In genomic region chr12:42987216-42987631, GRCh38 we compare ENCODE assay signal across 21 cellular contexts.
DNase-seq lines count a peak whose midpoint lies in the region; ATAC-seq, FAIRE-seq and TF ChIP-seq lines count a peak whose summit lies in the region.
"Had no signal": no experiment of that assay in that cellular context is flagged by ENCODE, and none has a peak within 500 bp of the region (broad histone marks: within the 10 kb centered on the region; RNA-seq: fewer than 3 reads in every experiment).

No MANE protein-coding gene starts in this region.

- H3K27ac Mint-ChIP-seq in naive thymus-derived CD4-positive, alpha-beta T cell, result no peak overlapping the region
- H3K27ac Mint-ChIP-seq: activated naive CD4-positive, alpha-beta T cell treated with anti-CD3 and anti-CD28 coated beads for 36 hours; CD14-positive monocyte; dendritic cell treated with granulocyte-macrophage colony-stimulating factor and Interleukin-4, amounts not matched to agents 40 ng/mL and 50 ng/mL, for 4 days; T-helper 2 cell treated with Interferon-gamma antibody and Interleukin-4, amounts not matched to agents 5 μg/mL and 100 μg/mL, for 36 hours had no signal

- no peaks in the 10 kb centered on the region for H3K36me3 Mint-ChIP-seq in naive thymus-derived CD4-positive, alpha-beta T cell
- H3K36me3 Mint-ChIP-seq: CD14-positive monocyte had no signal

- WGBS in small intestine, 3 donors, result 24 to 49% (median 43%) methylated on average over 9 of the region's 9 CpGs

- no peaks in the 10 kb centered on the region for H3K27me3 ChIP-seq in kidney epithelial cell (ENCODE audit: control insufficient read depth, insufficient read depth, low read length)
- no peaks in the 10 kb centered on the region for H3K27me3 ChIP-seq in small intestine (ENCODE audit: control insufficient read depth in 2 of 2, insufficient read depth in 2 of 2, low read length in 2 of 2)
- no peaks in the 10 kb centered on the region for H3K27me3 ChIP-seq in naive thymus-derived CD4-positive, alpha-beta T cell (ENCODE audit: control insufficient read depth in 2 of 2, insufficient read depth in 2 of 2, low read length in 2 of 2)
- H3K27me3 ChIP-seq: brain microvascular endothelial cell, tibial nerve had no signal

- no peak overlapping the region for H3K27ac ChIP-seq in small intestine (ENCODE audit: low read depth in 1 of 2, low read length in 1 of 2)
- no peak overlapping the region for H3K27ac ChIP-seq in naive thymus-derived CD4-positive, alpha-beta T cell (ENCODE audit: low read depth, low read length)
- H3K27ac ChIP-seq: brain microvascular endothelial cell, tibial nerve had no signal

- DNase-seq in NCI-H1105 treated with DMSO at 0.1 percent for 48 hours (lab: John Stamatoyannopoulos, UW) (peak; percentile 48), NCI-H1105 (lab: John Stamatoyannopoulos, UW) (no peak), SK-N-DZ (ENCODE audit: low spot score) (peak; percentile 74), kidney epithelial cell (ENCODE audit: low read depth) (peak; percentile 9), small intestine (peak; percentile 1), cerebellum (ENCODE audit: low spot score) (no peak)
- no peak for DNase-seq in activated naive CD4-positive, alpha-beta T cell treated with anti-CD3 and anti-CD28 coated beads, Interleukin-2, amount 50 U/mL, for 16 hours
- DNase-seq in naive thymus-derived CD4-positive, alpha-beta T cell, result no peak
- DNase-seq: 8988T; activated naive CD4-positive, alpha-beta T cell treated with anti-CD3 and anti-CD28 coated beads for 36 hours; brain microvascular endothelial cell; head of caudate nucleus; midbrain; NCI-H1436 treated with DMSO at 0.1 percent for 48 hours; occipital lobe had no signal

- H3K4me1 Mint-ChIP-seq in naive thymus-derived CD4-positive, alpha-beta T cell, result no peaks in the 10 kb centered on the region
- H3K4me1 Mint-ChIP-seq: CD14-positive monocyte had no signal

- peaks cover 0 to 5% (median 0%) of the 10 kb centered on the region in 11 donors for H3K9me3 Mint-ChIP-seq in naive thymus-derived CD4-positive, alpha-beta T cell
- H3K9me3 Mint-ChIP-seq: activated naive CD4-positive, alpha-beta T cell treated with anti-CD3 and anti-CD28 coated beads for 36 hours; T-helper 2 cell treated with Interferon-gamma antibody and Interleukin-4, amounts not matched to agents 5 μg/mL and 100 μg/mL, for 36 hours had no signal

- TF ChIP-seq CTCF in kidney epithelial cell (IDR thresholded peaks at IDR 0.05; ENCODE audit: insufficient read depth, low read length, poor library complexity, severe bottlenecking), result no peak

- H3K4me3 Mint-ChIP-seq in naive thymus-derived CD4-positive, alpha-beta T cell, result no peak overlapping the region
- H3K4me3 Mint-ChIP-seq: activated naive CD4-positive, alpha-beta T cell treated with anti-CD3 and anti-CD28 coated beads for 36 hours; CD14-positive monocyte; dendritic cell treated with granulocyte-macrophage colony-stimulating factor and Interleukin-4, amounts not matched to agents 40 ng/mL and 50 ng/mL, for 4 days; T-helper 2 cell treated with Interferon-gamma antibody and Interleukin-4, amounts not matched to agents 5 μg/mL and 100 μg/mL, for 36 hours had no signal

- ATAC-seq in naive thymus-derived CD4-positive, alpha-beta T cell, result no peak
- ATAC-seq: Right ventricle myocardium inferior had no signal

- no peaks in the 10 kb centered on the region for H3K4me1 ChIP-seq in small intestine (ENCODE audit: control insufficient read depth in 2 of 2, insufficient read depth in 1 of 2, low read depth in 1 of 2, low read length in 1 of 2)
- H3K4me1 ChIP-seq in naive thymus-derived CD4-positive, alpha-beta T cell (ENCODE audit: control insufficient read depth in 2 of 2, insufficient read depth in 2 of 2, low read length in 2 of 2), result no peaks in the 10 kb centered on the region
- H3K4me1 ChIP-seq: tibial nerve had no signal

- intact Hi-C loops in naive thymus-derived CD4-positive, alpha-beta T cell (cut with micrococcal nuclease), result no loop called here

- no peaks in the 10 kb centered on the region for H3K27me3 Mint-ChIP-seq in naive thymus-derived CD4-positive, alpha-beta T cell
- H3K27me3 Mint-ChIP-seq: dendritic cell treated with granulocyte-macrophage colony-stimulating factor and Interleukin-4, amounts not matched to agents 40 ng/mL and 50 ng/mL, for 4 days had no signal

- POLR2A ChIA-PET in naive thymus-derived CD4-positive, alpha-beta T cell (lab: Charles Lee), result no interaction called here

- no peaks in the 10 kb centered on the region for H3K36me3 ChIP-seq in kidney epithelial cell (ENCODE audit: control insufficient read depth, insufficient read depth, low read length)
- no peaks in the 10 kb centered on the region for H3K36me3 ChIP-seq in small intestine (ENCODE audit: control insufficient read depth in 2 of 2, insufficient read depth in 2 of 2, low read length in 2 of 2)
- no peaks in the 10 kb centered on the region for H3K36me3 ChIP-seq in naive thymus-derived CD4-positive, alpha-beta T cell (ENCODE audit: control insufficient read depth in 2 of 3, insufficient read depth in 3 of 3, low read length in 3 of 3)
- H3K36me3 ChIP-seq: brain microvascular endothelial cell, HAP-1, tibial nerve had no signal

- H3K4me3 ChIP-seq in kidney epithelial cell (ENCODE audit: low read depth, low read length) (no peak overlapping the region), small intestine (ENCODE audit: low read depth in 1 of 2, low read length in 2 of 2) (no peak overlapping the region)
- no peak overlapping the region for H3K4me3 ChIP-seq in naive thymus-derived CD4-positive, alpha-beta T cell (ENCODE audit: low read length)
- H3K4me3 ChIP-seq: HAP-1, tibial nerve had no signal

- CTCF ChIA-PET in naive thymus-derived CD4-positive, alpha-beta T cell (lab: Charles Lee), result no interaction called here

- FAIRE-seq in small intestine (lab: Jason Lieb, UNC), result no peak

- no peaks in the 10 kb centered on the region for H3K9me3 ChIP-seq in small intestine (ENCODE audit: control insufficient read depth, low read depth)
- H3K9me3 ChIP-seq in naive thymus-derived CD4-positive, alpha-beta T cell (ENCODE audit: control insufficient read depth in 2 of 3, low read length in 3 of 3), result no peaks in the 10 kb centered on the region
- H3K9me3 ChIP-seq: HAP-1, tibial nerve had no signal

Comparison
In these comparisons a context has a peak if more than half of its experiments do, and no peak if none do; other contexts are left out.
1. DNase-seq: peak in NCI-H1105 treated with DMSO at 0.1 percent for 48 hours (single experiment), SK-N-DZ (single experiment), kidney epithelial cell (single experiment) and small intestine (single experiment); none in NCI-H1105 (single experiment), activated naive CD4-positive, alpha-beta T cell treated with anti-CD3 and anti-CD28 coated beads, Interleukin-2, amount 50 U/mL, for 16 hours (single experiment), naive thymus-derived CD4-positive, alpha-beta T cell (0 of 9) and cerebellum (single experiment).